In genomic region chr6:167399051-167399387, GRCh38 we compare ENCODE assay signal across 22 cellular contexts.
"Had no signal": no experiment of that assay in that cellular context is flagged by ENCODE, and none has a peak within 500 bp of the region (broad histone marks: within the 10 kb centered on the region; RNA-seq: fewer than 3 reads in every experiment).

No MANE protein-coding gene starts in this region.

- H3K4me1 ChIP-seq: left lung, parathyroid adenoma, prostate gland, right atrium auricular region, spleen, testis had no signal

- H3K9me3 Mint-ChIP-seq: effector memory CD8-positive, alpha-beta T cell; mesothelial cell of epicardium; natural killer cell treated with Interleukin-12 subunit alpha and Interleukin-12 subunit beta and Interleukin-15 and Interleukin-18, amount 100 ng/mL, for 72 hours; neural crest cell; stimulated activated memory B cell treated with anti-CD40 and anti-IgM and Interleukin-4, amounts not matched to agents 10 μg/mL and 1 μg/mL and 100 μg/mL, for 72 hours; type B pancreatic cell had no signal

- H3K4me1 Mint-ChIP-seq: mesothelial cell of epicardium; naive B cell; neural crest cell; stimulated activated memory B cell treated with anti-CD40 and anti-IgM and Interleukin-4, amounts not matched to agents 10 μg/mL and 1 μg/mL and 100 μg/mL, for 72 hours had no signal

- H3K36me3 Mint-ChIP-seq: mesothelial cell of epicardium; naive B cell; natural killer cell treated with Interleukin-12 subunit alpha and Interleukin-12 subunit beta and Interleukin-15 and Interleukin-18, amount 100 ng/mL, for 72 hours; stimulated activated memory B cell treated with anti-CD40 and anti-IgM and Interleukin-4, amounts not matched to agents 10 μg/mL and 1 μg/mL and 100 μg/mL, for 72 hours; type B pancreatic cell had no signal

- ATAC-seq: effector memory CD8-positive, alpha-beta T cell; left cardiac atrium; left lung; natural killer cell treated with Interleukin-12 subunit alpha and Interleukin-12 subunit beta and Interleukin-15 and Interleukin-18, amount 100 ng/mL, for 72 hours; stimulated activated memory B cell treated with anti-CD40 and anti-IgM and Interleukin-4, amounts not matched to agents 10 μg/mL and 1 μg/mL and 100 μg/mL, for 72 hours; stimulated activated naive CD8-positive, alpha-beta T cell treated with anti-CD3 and anti-CD28 coated beads, Interleukin-15, Interleukin-2, amounts not matched to agents 100 U/mL and 50 U/mL, for 24 hours had no signal

- H3K4me3 ChIP-seq: left lung, mucosa of descending colon, prostate gland, right atrium auricular region, skin epidermis, spleen, testis, tibial artery had no signal

- H3K36me3 ChIP-seq: left lung, prostate gland, right atrium auricular region, spleen, tibial artery had no signal

- H3K27me3 ChIP-seq: left lung, right atrium auricular region, testis had no signal

- H3K79me2 ChIP-seq: parathyroid adenoma had no signal

- H3K4me3 Mint-ChIP-seq: effector memory CD8-positive, alpha-beta T cell; mesothelial cell of epicardium; naive B cell; natural killer cell treated with Interleukin-12 subunit alpha and Interleukin-12 subunit beta and Interleukin-15 and Interleukin-18, amount 100 ng/mL, for 72 hours; neural crest cell; stimulated activated memory B cell treated with anti-CD40 and anti-IgM and Interleukin-4, amounts not matched to agents 10 μg/mL and 1 μg/mL and 100 μg/mL, for 72 hours; type B pancreatic cell had no signal

- H3K27ac ChIP-seq: left lung, parathyroid adenoma, prostate gland, right atrium auricular region, skin epidermis, testis, tibial artery had no signal

- H2AFZ ChIP-seq: parathyroid adenoma had no signal

- H3K9me3 ChIP-seq: left lung, mucosa of descending colon, prostate gland, right atrium auricular region, spleen, testis, tibial artery had no signal

- H3K27ac Mint-ChIP-seq: effector memory CD8-positive, alpha-beta T cell; mesothelial cell of epicardium; natural killer cell treated with Interleukin-12 subunit alpha and Interleukin-12 subunit beta and Interleukin-15 and Interleukin-18, amount 100 ng/mL, for 72 hours; stimulated activated memory B cell treated with anti-CD40 and anti-IgM and Interleukin-4, amounts not matched to agents 10 μg/mL and 1 μg/mL and 100 μg/mL, for 72 hours; type B pancreatic cell had no signal

- DNase-seq: dermis blood vessel endothelial cell; effector memory CD8-positive, alpha-beta T cell; left cardiac atrium; mesenchymal stem cell; mucosa of descending colon; naive B cell; stimulated activated CD4-positive, alpha-beta T cell treated with anti-CD3 and anti-CD28 coated beads, Interleukin-4, amount 100 ng/mL, for 4 hours; stimulated activated naive CD8-positive, alpha-beta T cell treated with anti-CD3 and anti-CD28 coated beads, Interleukin-15, Interleukin-2, amounts not matched to agents 100 U/mL and 50 U/mL, for 24 hours; substantia nigra; testis; tibial artery had no signal
